In the genomic region with DNA sequence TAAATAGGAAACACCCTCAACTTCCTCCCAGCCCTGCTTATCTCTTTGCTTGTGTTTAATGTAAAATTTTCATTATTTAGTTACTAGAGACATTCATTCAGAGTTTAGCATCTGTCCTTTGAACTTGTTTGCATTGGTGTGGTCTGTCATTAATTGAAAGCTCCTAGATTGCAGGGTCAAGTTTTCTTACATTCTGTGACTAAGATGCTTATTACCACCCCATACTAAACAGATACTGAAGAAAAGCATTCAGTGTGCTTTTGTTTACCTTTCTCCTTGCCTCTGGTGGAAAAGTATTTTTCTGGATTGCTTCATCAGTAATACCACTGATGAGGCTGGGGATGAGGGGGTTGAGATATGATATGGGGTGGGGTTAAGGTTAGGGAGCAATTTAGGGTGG, we compare ENCODE assay signal across 1 cellular context.
TF ChIP-seq lines count a peak whose summit lies in the region.

No MANE protein-coding gene starts in this region.

TF ChIP-seq in HCT116, 20 proteins besides CTCF, POLR2A, EP300 and RAD21 (continued from another document):
- TF ChIP-seq, protein P1, sequence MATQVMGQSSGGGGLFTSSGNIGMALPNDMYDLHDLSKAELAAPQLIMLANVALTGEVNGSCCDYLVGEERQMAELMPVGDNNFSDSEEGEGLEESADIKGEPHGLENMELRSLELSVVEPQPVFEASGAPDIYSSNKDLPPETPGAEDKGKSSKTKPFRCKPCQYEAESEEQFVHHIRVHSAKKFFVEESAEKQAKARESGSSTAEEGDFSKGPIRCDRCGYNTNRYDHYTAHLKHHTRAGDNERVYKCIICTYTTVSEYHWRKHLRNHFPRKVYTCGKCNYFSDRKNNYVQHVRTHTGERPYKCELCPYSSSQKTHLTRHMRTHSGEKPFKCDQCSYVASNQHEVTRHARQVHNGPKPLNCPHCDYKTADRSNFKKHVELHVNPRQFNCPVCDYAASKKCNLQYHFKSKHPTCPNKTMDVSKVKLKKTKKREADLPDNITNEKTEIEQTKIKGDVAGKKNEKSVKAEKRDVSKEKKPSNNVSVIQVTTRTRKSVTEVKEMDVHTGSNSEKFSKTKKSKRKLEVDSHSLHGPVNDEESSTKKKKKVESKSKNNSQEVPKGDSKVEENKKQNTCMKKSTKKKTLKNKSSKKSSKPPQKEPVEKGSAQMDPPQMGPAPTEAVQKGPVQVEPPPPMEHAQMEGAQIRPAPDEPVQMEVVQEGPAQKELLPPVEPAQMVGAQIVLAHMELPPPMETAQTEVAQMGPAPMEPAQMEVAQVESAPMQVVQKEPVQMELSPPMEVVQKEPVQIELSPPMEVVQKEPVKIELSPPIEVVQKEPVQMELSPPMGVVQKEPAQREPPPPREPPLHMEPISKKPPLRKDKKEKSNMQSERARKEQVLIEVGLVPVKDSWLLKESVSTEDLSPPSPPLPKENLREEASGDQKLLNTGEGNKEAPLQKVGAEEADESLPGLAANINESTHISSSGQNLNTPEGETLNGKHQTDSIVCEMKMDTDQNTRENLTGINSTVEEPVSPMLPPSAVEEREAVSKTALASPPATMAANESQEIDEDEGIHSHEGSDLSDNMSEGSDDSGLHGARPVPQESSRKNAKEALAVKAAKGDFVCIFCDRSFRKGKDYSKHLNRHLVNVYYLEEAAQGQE (IDR thresholded peaks at IDR 0.05; ENCODE audit: low read depth): no peak
- TF ChIP-seq, protein P2, sequence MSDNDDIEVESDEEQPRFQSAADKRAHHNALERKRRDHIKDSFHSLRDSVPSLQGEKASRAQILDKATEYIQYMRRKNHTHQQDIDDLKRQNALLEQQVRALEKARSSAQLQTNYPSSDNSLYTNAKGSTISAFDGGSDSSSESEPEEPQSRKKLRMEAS (IDR thresholded peaks at IDR 0.05): no peak
- no peak for TF ChIP-seq EZH2 (IDR thresholded peaks at IDR 0.05)
- no peak for TF ChIP-seq CEBPB (IDR thresholded peaks at IDR 0.05; ENCODE audit: low read depth)
- TF ChIP-seq, protein P3, sequence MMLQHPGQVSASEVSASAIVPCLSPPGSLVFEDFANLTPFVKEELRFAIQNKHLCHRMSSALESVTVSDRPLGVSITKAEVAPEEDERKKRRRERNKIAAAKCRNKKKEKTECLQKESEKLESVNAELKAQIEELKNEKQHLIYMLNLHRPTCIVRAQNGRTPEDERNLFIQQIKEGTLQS (IDR thresholded peaks at IDR 0.05): no peak
- no peak for TF ChIP-seq TCF7L2 (IDR thresholded peaks at IDR 0.05; ENCODE audit: borderline replicate concordance, extremely low read depth, insufficient read depth, insufficient read length)
- TF ChIP-seq SP1 (IDR thresholded peaks at IDR 0.05; ENCODE audit: low read depth): no peak
- no peak for TF ChIP-seq YY1 (IDR thresholded peaks at IDR 0.05; ENCODE audit: extremely low read depth, insufficient replicate concordance, low read depth, low read length)
